8 cellular contexts compared by ENCODE assay signal in the genomic region with DNA sequence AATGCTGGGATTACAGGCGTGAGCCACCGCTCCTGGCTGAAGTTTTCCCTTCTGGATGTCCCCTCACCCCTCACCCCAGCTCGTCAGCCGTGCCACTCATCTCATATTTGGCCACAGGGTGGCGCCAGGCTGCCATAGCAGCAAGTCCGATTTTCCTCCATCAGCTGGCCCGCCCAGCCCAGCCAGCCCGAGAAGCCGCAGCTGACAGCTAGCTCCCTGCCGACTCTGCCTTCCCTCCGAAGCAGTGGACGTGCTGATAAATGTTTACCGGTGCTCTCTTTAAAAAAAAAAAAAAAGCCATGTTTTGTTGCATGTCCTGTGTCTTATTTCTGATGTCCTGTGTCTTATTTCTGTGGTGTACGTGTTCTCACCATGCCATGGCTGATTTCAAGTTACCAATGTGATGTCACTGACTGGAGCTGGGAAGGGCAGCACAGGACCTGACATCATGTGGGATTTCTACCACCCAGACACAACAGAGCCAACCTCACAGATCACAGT. TPM values are rescaled to one million over a fixed set of nuclear protein-coding genes. Genes with fewer than 3 reads are reported as not detected.
DNase-seq lines count a peak whose midpoint lies in the region; ATAC-seq, FAIRE-seq and TF ChIP-seq lines count a peak whose summit lies in the region.

No MANE protein-coding gene starts in this region.

- WGBS in heart left ventricle, 4 donors = 3 to 9% (median 7%) methylated on average over 12 to 14 of the region's 14 CpGs

- no peak overlapping the region for H3K4me3 ChIP-seq in adipocyte (ENCODE audit: low read length)
- H3K4me3 ChIP-seq in heart left ventricle = no peak overlapping the region
- no peak overlapping the region for H3K4me3 ChIP-seq in rectal smooth muscle tissue (ENCODE audit: low read length)
- H3K4me3 ChIP-seq in uterus = no peak overlapping the region

- TF ChIP-seq POLR2A in heart left ventricle (IDR thresholded peaks at IDR 0.05) = peak in 1 of 2 donors; percentile 21
- TF ChIP-seq POLR2A in uterus (IDR thresholded peaks at IDR 0.05) = no peak

- H3K27ac ChIP-seq in heart left ventricle = peak overlapping the region in 10 of 12 donors; percentile 9 to 91 (median 74)
- peak overlapping the region; percentile 84 for H3K27ac ChIP-seq in rectal smooth muscle tissue (ENCODE audit: low read depth, low read length)
- peak overlapping the region; percentile 65 to 67 for H3K27ac ChIP-seq in uterus

- no peaks in the 10 kb centered on the region for H3K27me3 ChIP-seq in adipocyte (replicated peaks; ENCODE audit: control insufficient read depth, insufficient read depth, low read length)
- H3K27me3 ChIP-seq in heart left ventricle = no peaks in the 10 kb centered on the region
- H3K27me3 ChIP-seq in rectal smooth muscle tissue (ENCODE audit: control insufficient read depth, insufficient read depth, low read length) = no peaks in the 10 kb centered on the region
- H3K27me3 ChIP-seq in uterus = no peaks in the 10 kb centered on the region

- intact Hi-C loops in heart left ventricle (cut with DNase I) = loop anchor here in 8 of 10 donors (1.0 to 10.0 kb wide), 9 partner anchors 38 to 470 kb away; a partner anchor contains a TSS
- intact Hi-C loops in uterus (cut with DNase I; ENCODE audit: low total_unique reads) = loop anchor here (5.0 kb wide), 1 partner anchor 103 kb away; a partner anchor contains a TSS

- FAIRE-seq in D721Med (lab: Jason Lieb, UNC) = no peak

- H3K9ac ChIP-seq in adipocyte (ENCODE audit: low read length) (no peak overlapping the region), rectal smooth muscle tissue (ENCODE audit: low read length) (no peak overlapping the region)

- peaks cover 30% of the 10 kb centered on the region for H3K36me3 ChIP-seq in adipocyte (ENCODE audit: control insufficient read depth, insufficient read depth, low read length, severe bottlenecking)
- H3K36me3 ChIP-seq in heart left ventricle = peaks cover 0 to 27% (median 18%) of the 10 kb centered on the region in 9 donors
- H3K36me3 ChIP-seq in rectal smooth muscle tissue (ENCODE audit: control insufficient read depth, insufficient read depth, low read length) = no peaks in the 10 kb centered on the region
- H3K36me3 ChIP-seq in uterus = no peaks in the 10 kb centered on the region

- DNase-seq in D721Med (ENCODE audit: insufficient read length, low spot score) (peak; percentile 60), NCI-H1048 (lab: John Stamatoyannopoulos, UW) (peak; percentile 75), T follicular helper cell (ENCODE audit: low read depth) (peak; percentile 69), adipocyte (ENCODE audit: low read depth) (peak; percentile 96), heart left ventricle (peak; percentile 91 to 96 (median 94)), uterus (peak; percentile 86 to 92)

- H3K4me1 ChIP-seq in adipocyte (ENCODE audit: control insufficient read depth, insufficient read depth, low read length) (peaks cover 40% of the 10 kb centered on the region), heart left ventricle (peaks cover 19 to 97% (median 76%) of the 10 kb centered on the region in 12 donors), rectal smooth muscle tissue (ENCODE audit: control insufficient read depth, insufficient read depth, low read length) (peaks cover 54% of the 10 kb centered on the region), uterus (peaks cover 6 to 16% of the 10 kb centered on the region in 2 donors)

- H3K9me3 ChIP-seq in adipocyte (ENCODE audit: control insufficient read depth, low read length) (no peaks in the 10 kb centered on the region), heart left ventricle (no peaks in the 10 kb centered on the region), uterus (no peaks in the 10 kb centered on the region)

- peak; percentile 81 for TF ChIP-seq CTCF in D721Med (IDR thresholded peaks at IDR 0.05; ENCODE audit: insufficient read depth, missing control alignments)
- peak; percentile 82 to 95 (median 89) for TF ChIP-seq CTCF in heart left ventricle (IDR thresholded peaks at IDR 0.05)
- peak; percentile 90 to 95 (median 92) for TF ChIP-seq CTCF in uterus (IDR thresholded peaks at IDR 0.05)

- ATAC-seq in GM21786 (IDR thresholded peaks at IDR 0.05; ENCODE audit: unreplicated experiment) (peak; percentile 57), heart left ventricle (peak; percentile 29 to 53 (median 48))

RNA-seq across cellular contexts. Expression of a gene that starts 58.3 kb away (rescaled TPM):
- total RNA-seq in heart left ventricle = 100 to 1,000 TPM in 1 of 9 donors, 10 to 100 TPM in 8; 53.8 to 130 (median 72.3) TPM
- 100 to 1,000 TPM in 1 of 2 donors, 10 to 100 TPM in 1; 93.8 to 140 TPM for polyA plus RNA-seq in heart left ventricle
- total RNA-seq in uterus = 100 to 1,000 TPM in 1 of 4 donors, 10 to 100 TPM in 3; 42.7 to 102 (median 70.9) TPM
